Comparison of ENCODE assay signal across 17 cellular contexts in genomic region chr4:169438057-169438480, GRCh38.
DNase-seq lines count a peak whose midpoint lies in the region; ATAC-seq, FAIRE-seq and TF ChIP-seq lines count a peak whose summit lies in the region.
"Had no signal": no experiment of that assay in that cellular context is flagged by ENCODE, and none has a peak within 500 bp of the region (broad histone marks: within the 10 kb centered on the region; RNA-seq: fewer than 3 reads in every experiment).

No MANE protein-coding gene starts in this region.

- CTCF ChIA-PET in OCI-LY7 (lab: Charles Lee; ENCODE audit: unreplicated experiment) = no interaction called here

- H3K79me2 ChIP-seq in hepatocyte (peaks cover 2% of the 10 kb centered on the region), OCI-LY7 (ENCODE audit: insufficient read depth, low read depth, low read length) (no peaks in the 10 kb centered on the region)

- H3K4me3 ChIP-seq in hepatocyte (no peak overlapping the region), OCI-LY7 (ENCODE audit: low read depth, low read length, poor library complexity, severe bottlenecking) (no peak overlapping the region)
- H3K4me3 ChIP-seq: BLaER1 treated with 17β-estradiol and CSF1 and Interleukin-3, amounts not matched to agents 10 nM and 100 nM; cardiac muscle cell; esophagus muscularis mucosa; suprapubic skin had no signal

- H3K9me3 ChIP-seq in hepatocyte (ENCODE audit: low read depth) (peaks cover 4% of the 10 kb centered on the region), OCI-LY7 (ENCODE audit: low read length) (no peaks in the 10 kb centered on the region)
- H3K9me3 ChIP-seq: esophagus muscularis mucosa, suprapubic skin had no signal

- ATAC-seq in GM18511 (IDR thresholded peaks at IDR 0.05; ENCODE audit: unreplicated experiment) = peak; percentile 54
- peak; percentile 41 for ATAC-seq in GM21515 (IDR thresholded peaks at IDR 0.05; ENCODE audit: unreplicated experiment)
- ATAC-seq in HG03095 (IDR thresholded peaks at IDR 0.05; ENCODE audit: unreplicated experiment) = peak; percentile 49

- H3K4me2 ChIP-seq in hepatocyte (peak overlapping the region; percentile 46), OCI-LY7 (ENCODE audit: low read length) (no peak overlapping the region)
- H3K4me2 ChIP-seq: BLaER1 treated with 17β-estradiol and CSF1 and Interleukin-3, amounts not matched to agents 10 nM and 100 nM had no signal

- H3K9me2 ChIP-seq in hepatocyte (replicated peaks; ENCODE audit: insufficient read depth) = no peaks in the 10 kb centered on the region
- H3K9me2 ChIP-seq in OCI-LY7 (ENCODE audit: insufficient read depth, low read length) = no peaks in the 10 kb centered on the region

- H4K20me1 ChIP-seq in hepatocyte (ENCODE audit: insufficient read depth, poor library complexity, severe bottlenecking) (no peaks in the 10 kb centered on the region), OCI-LY7 (ENCODE audit: insufficient read depth, low read length) (no peaks in the 10 kb centered on the region)
- H4K20me1 ChIP-seq: BLaER1 treated with 17β-estradiol and CSF1 and Interleukin-3, amounts not matched to agents 10 nM and 100 nM had no signal

- intact Hi-C loops in OCI-LY7 (cut with micrococcal nuclease; ENCODE audit: unreplicated experiment) (no loop called here), posterior vena cava (cut with DNase I) (no loop called here)

- no TSS peak for BruUV-seq in OCI-LY7 (replicated peaks; lab: Mats Ljungman, UMichigan)

- H3K27me3 ChIP-seq in hepatocyte = no peaks in the 10 kb centered on the region
- H3K27me3 ChIP-seq: BLaER1 treated with 17β-estradiol and CSF1 and Interleukin-3, amounts not matched to agents 10 nM and 100 nM; cardiac muscle cell; esophagus muscularis mucosa; neutrophil; suprapubic skin had no signal

- TF ChIP-seq CTCF in hepatocyte (IDR thresholded peaks at IDR 0.05; ENCODE audit: poor library complexity) (no peak), OCI-LY7 (conservative IDR thresholded peaks at IDR 0.05; ENCODE audit: low read length) (no peak)

- H2AFZ ChIP-seq in hepatocyte (no peak overlapping the region), OCI-LY7 (ENCODE audit: low read length) (no peak overlapping the region)

- TF ChIP-seq POLR2A in GM12891 (IDR thresholded peaks at IDR 0.05; ENCODE audit: low read depth, low read length) = no peak

- peak; percentile 20 for DNase-seq in hepatocyte (ENCODE audit: low spot score)
- no peak for DNase-seq in OCI-LY7 (ENCODE audit: low spot score)
- no peak for DNase-seq in GOT3 (lab: John Stamatoyannopoulos, UW)
- DNase-seq in posterior vena cava (ENCODE audit: low spot score) = no peak
- DNase-seq in GM12891 (ENCODE audit: insufficient read length, low spot score) = no peak
- DNase-seq: activated T-cell treated with anti-CD3 and anti-CD28 coated beads, Interleukin-2, amount 50 U/mL, for 1 hour; islet precursor cell; NCI-H1105 treated with DMSO at 0.1 percent for 48 hours; stimulated activated CD4-positive, alpha-beta T cell treated with anti-CD3 and anti-CD28 coated beads, Interleukin-4, amount 100 ng/mL, for 4 hours had no signal

- 57% methylated on average over 2 of the region's 2 CpGs for WGBS in hepatocyte (ENCODE audit: low lambda C conversion rate, missing lambda C conversion rate)

- H3K27ac ChIP-seq in hepatocyte (peak overlapping the region; percentile 36), OCI-LY7 (ENCODE audit: low read depth, low read length, poor library complexity, severe bottlenecking) (no peak overlapping the region)
- H3K27ac ChIP-seq: BLaER1 treated with 17β-estradiol and CSF1 and Interleukin-3, amounts not matched to agents 10 nM and 100 nM; cardiac muscle cell; esophagus muscularis mucosa; neutrophil; suprapubic skin had no signal

- peaks cover 14% of the 10 kb centered on the region for H3K4me1 ChIP-seq in hepatocyte (ENCODE audit: insufficient read depth)
- H3K4me1 ChIP-seq in OCI-LY7 (ENCODE audit: insufficient read depth, low read length, poor library complexity, severe bottlenecking) = no peaks in the 10 kb centered on the region

- no peaks in the 10 kb centered on the region for H3K36me3 ChIP-seq in hepatocyte (replicated peaks; ENCODE audit: insufficient read depth, low read depth)
- H3K36me3 ChIP-seq in OCI-LY7 (ENCODE audit: insufficient read depth, low read length) = no peaks in the 10 kb centered on the region
- H3K36me3 ChIP-seq: cardiac muscle cell, neutrophil had no signal

- POLR2A ChIA-PET in OCI-LY7 (lab: Charles Lee) = interaction anchor here (0.6 to 1.2 kb wide), 4 partner anchors 11 to 788 kb away, joined by 3 read pairs; no protein-coding TSS in a partner anchor

- no peak for FAIRE-seq in GM12891 (lab: Jason Lieb, UNC)

TF ChIP-seq in GM12891, 5 proteins besides CTCF, POLR2A, EP300 and RAD21:
- TF ChIP-seq POLR2AphosphoS5 (IDR thresholded peaks at IDR 0.05; ENCODE audit: low read depth, low read length) (no peak), PAX5 (IDR thresholded peaks at IDR 0.05; ENCODE audit: insufficient read depth, low read length, severe bottlenecking) (no peak), SPI1 (IDR thresholded peaks at IDR 0.05; ENCODE audit: low read depth, low read length) (no peak), POU2F2 (IDR thresholded peaks at IDR 0.05; ENCODE audit: low read depth, low read length) (no peak), TAF1 (IDR thresholded peaks at IDR 0.05; ENCODE audit: low read depth, low read length) (no peak)
